ENCODE assay signal across 7 cellular contexts in genomic region chr2:28355521-28356094, GRCh38. TPM values are rescaled to one million over a fixed set of nuclear protein-coding genes. Genes with fewer than 3 reads are reported as not detected.
DNase-seq lines count a peak whose midpoint lies in the region; ATAC-seq, FAIRE-seq and TF ChIP-seq lines count a peak whose summit lies in the region.

No MANE protein-coding gene starts in this region.

- peaks cover 10% of the 10 kb centered on the region for H3F3A ChIP-seq in MM.1S (ENCODE audit: insufficient read depth, low read length)

- no peaks in the 10 kb centered on the region for H3K9me3 Mint-ChIP-seq in central memory CD8-positive, alpha-beta T cell

- DNase-seq in NCI-H2196 treated with DMSO at 0.1 percent for 48 hours (lab: John Stamatoyannopoulos, UW; ENCODE audit: unreplicated experiment), result peak; percentile 55
- no peak for DNase-seq in central memory CD8-positive, alpha-beta T cell (ENCODE audit: low spot score in 2 of 2)
- DNase-seq in lung (ENCODE audit: low spot score), result no peak
- DNase-seq in thoracic aorta (ENCODE audit: low spot score), result no peak
- DNase-seq in GM19239 (ENCODE audit: insufficient read length, low spot score), result no peak
- DNase-seq in MM.1S, result no peak

- H3K4me1 ChIP-seq in lung (ENCODE audit: control insufficient read depth in 2 of 2, insufficient read depth in 2 of 2, low read length in 2 of 2), result peaks cover 0 to 17% of the 10 kb centered on the region in 2 donors
- H3K4me1 ChIP-seq in thoracic aorta (ENCODE audit: control insufficient read depth in 1 of 2, low read depth in 2 of 2), result peaks cover 16 to 20% of the 10 kb centered on the region in 2 donors
- H3K4me1 ChIP-seq in MM.1S (ENCODE audit: low read length), result peaks cover 13% of the 10 kb centered on the region

- H3K36me3 Mint-ChIP-seq in central memory CD8-positive, alpha-beta T cell (ENCODE audit: insufficient read depth), result peaks cover 17% of the 10 kb centered on the region

- H3K4me2 ChIP-seq in MM.1S (ENCODE audit: low read depth, low read length), result no peak overlapping the region

- no peak for FAIRE-seq in GM19239 (lab: Jason Lieb, UNC)

- WGBS in lung, 2 donors, result 78 to 84% methylated on average over 6 of the region's 6 CpGs

- H4K20me1 ChIP-seq in MM.1S (ENCODE audit: insufficient read depth, low read length), result no peaks in the 10 kb centered on the region

- H3K27ac Mint-ChIP-seq in central memory CD8-positive, alpha-beta T cell (ENCODE audit: low read depth), result peak overlapping the region; percentile 75

- H3K27me3 ChIP-seq in lung (ENCODE audit: control insufficient read depth, insufficient read depth) (no peaks in the 10 kb centered on the region), thoracic aorta (replicated peaks; ENCODE audit: insufficient read depth) (no peaks in the 10 kb centered on the region), MM.1S (replicated peaks; ENCODE audit: insufficient read depth, low read length) (no peaks in the 10 kb centered on the region)

- H3K4me1 Mint-ChIP-seq in central memory CD8-positive, alpha-beta T cell, result peaks cover 31% of the 10 kb centered on the region

- H3K9ac ChIP-seq in MM.1S (ENCODE audit: low read length), result no peak overlapping the region

- no peaks in the 10 kb centered on the region for H3K27me3 Mint-ChIP-seq in central memory CD8-positive, alpha-beta T cell

- H3K27ac ChIP-seq in lung (ENCODE audit: low read depth in 1 of 2, low read length in 1 of 2), result peak overlapping the region; percentile 38 to 89
- peak overlapping the region; percentile 84 to 85 for H3K27ac ChIP-seq in thoracic aorta
- H3K27ac ChIP-seq in MM.1S (ENCODE audit: low read length), result no peak overlapping the region

- no peak overlapping the region for H2AFZ ChIP-seq in MM.1S (ENCODE audit: low read length)

- no peaks in the 10 kb centered on the region for H3K79me2 ChIP-seq in MM.1S (ENCODE audit: low read length)

- no peaks in the 10 kb centered on the region for H3K9me2 ChIP-seq in MM.1S (replicated peaks; ENCODE audit: insufficient read depth, low read length)

- no peaks in the 10 kb centered on the region for H3K36me3 ChIP-seq in lung (ENCODE audit: control insufficient read depth in 2 of 2, insufficient read depth in 2 of 2, low read length in 2 of 2)
- H3K36me3 ChIP-seq in thoracic aorta, result no peaks in the 10 kb centered on the region
- H3K36me3 ChIP-seq in MM.1S (replicated peaks; ENCODE audit: insufficient read depth, low read length), result no peaks in the 10 kb centered on the region

- peaks cover 0 to 2% of the 10 kb centered on the region in 2 donors for H3K9me3 ChIP-seq in lung (ENCODE audit: control insufficient read depth in 2 of 2, insufficient read depth in 1 of 2, low read length in 1 of 2)
- no peaks in the 10 kb centered on the region for H3K9me3 ChIP-seq in thoracic aorta
- no peaks in the 10 kb centered on the region for H3K9me3 ChIP-seq in MM.1S (replicated peaks; ENCODE audit: insufficient read depth, low read length)

- ATAC-seq in central memory CD8-positive, alpha-beta T cell (replicated peaks; ENCODE audit: extremely low read depth, poor library complexity, severe bottlenecking), result no peak
- ATAC-seq in lung (ENCODE audit: insufficient read depth, low FRiP score), result no peak
- no peak for ATAC-seq in thoracic aorta (ENCODE audit: insufficient number of reproducible peaks, low FRiP score, low read depth)
- ATAC-seq in HG02763 (IDR thresholded peaks at IDR 0.05; ENCODE audit: unreplicated experiment), result no peak

- H3K4me3 Mint-ChIP-seq in central memory CD8-positive, alpha-beta T cell, result no peak overlapping the region

- TF ChIP-seq CTCF in lung (IDR thresholded peaks at IDR 0.05; ENCODE audit: control extremely low read depth, extremely low read depth), result no peak
- no peak for TF ChIP-seq CTCF in thoracic aorta (IDR thresholded peaks at IDR 0.05)
- TF ChIP-seq CTCF in MM.1S (IDR thresholded peaks at IDR 0.05; ENCODE audit: low read length), result no peak

- H3K4me3 ChIP-seq in lung (no peak overlapping the region), thoracic aorta (no peak overlapping the region), MM.1S (ENCODE audit: low read length) (no peak overlapping the region)

RNA-seq across cellular contexts. Expression of gene FOSL2, which starts 37.0 kb away (rescaled TPM):
- 10 to 100 TPM; 40.0 to 97.0 TPM for total RNA-seq in lung
- polyA plus RNA-seq in lung, result 10 to 100 TPM; 23.5 to 97.9 TPM
- total RNA-seq in thoracic aorta, result 100 to 1,000 TPM; 188 to 311 TPM
